2 cellular contexts compared by ENCODE assay signal in genomic region chr10:79158402-79159097, GRCh38.
TF ChIP-seq lines count a peak whose summit lies in the region.

No MANE protein-coding gene starts in this region.

TF ChIP-seq in GM23338, 12 proteins besides CTCF, POLR2A, EP300 and RAD21 (continued from another document):
- TF ChIP-seq REST (IDR thresholded peaks at IDR 0.05; ENCODE audit: unreplicated experiment) (no peak), ZNF331 (CRISPR knock-in tag; IDR thresholded peaks at IDR 0.05; ENCODE audit: low read depth) (no peak), EZH2 (IDR thresholded peaks at IDR 0.05; ENCODE audit: low read depth, unreplicated experiment) (no peak), JUNB (IDR thresholded peaks at IDR 0.05; ENCODE audit: unreplicated experiment) (no peak)
TF ChIP-seq in GM23338: peak in this region for 0.

TF ChIP-seq in K562, 482 proteins besides CTCF, POLR2A, EP300 and RAD21 (continued from another document and continues in another):
- TF ChIP-seq CBFA2T2 (conservative IDR thresholded peaks at IDR 0.05) (peak; percentile 74), DACH1 (IDR thresholded peaks at IDR 0.05; ENCODE audit: partially characterized antibody) (peak; percentile 40), ZNF395 (CRISPR knock-in tag; IDR thresholded peaks at IDR 0.05) (no peak), NELFE (IDR thresholded peaks at IDR 0.05; ENCODE audit: insufficient read depth, insufficient read length) (no peak), KDM4B (IDR thresholded peaks at IDR 0.05; ENCODE audit: borderline replicate concordance in 2 of 2, low read depth in 1 of 2) (no peak), MNT (conservative IDR thresholded peaks at IDR 0.05) (no peak), FOXA3 (CRISPR knock-in tag; conservative IDR thresholded peaks at IDR 0.05 in 1 of 2, IDR thresholded peaks at IDR 0.05 in 1 of 2) (peak in 1 of 2 experiments; percentile 45; a peak in 1 of 4 replicates), MEIS2 (IDR thresholded peaks at IDR 0.05; ENCODE audit: partially characterized antibody) (peak; percentile 24), HDAC1 (IDR thresholded peaks at IDR 0.05) (0 out of 4 replicates have a peak, but pooled peaks of 1 of the 2 experiments have one; percentile 20), USF1 (CRISPR knock-in tag; IDR thresholded peaks at IDR 0.05) (no peak), POLR2AphosphoS5 (IDR thresholded peaks at IDR 0.05; ENCODE audit: control insufficient read depth, insufficient read depth, low read depth, low read length) (peak; percentile 34; the same call in 1 of the 2 replicates), NFE2 (IDR thresholded peaks at IDR 0.05; ENCODE audit: low read depth) (no peak), ZNF766 (CRISPR knock-in tag; conservative IDR thresholded peaks at IDR 0.05) (no peak), ARID1B (IDR thresholded peaks at IDR 0.05) (peak; percentile 39), RB1 (IDR thresholded peaks at IDR 0.05; ENCODE audit: low read depth) (0 out of 2 replicates have a peak, but pooled peaks have one; percentile 9), ZKSCAN3 (CRISPR knock-in tag; IDR thresholded peaks at IDR 0.05) (no peak), CSDE1 (IDR thresholded peaks at IDR 0.05) (no peak), ZNF592 (IDR thresholded peaks at IDR 0.05) (no peak), RUNX1 (IDR thresholded peaks at IDR 0.05; ENCODE audit: low read depth) (no peak), ZNF146 (CRISPR knock-in tag; IDR thresholded peaks at IDR 0.05; ENCODE audit: unreplicated experiment) (no peak), DPF2 (IDR thresholded peaks at IDR 0.05) (no peak), PTBP1 (IDR thresholded peaks at IDR 0.05; ENCODE audit: low read depth, low read length) (no peak), FOS (IDR thresholded peaks at IDR 0.05; ENCODE audit: extremely low read depth, insufficient read length) (no peak), CXXC5 (CRISPR knock-in tag; IDR thresholded peaks at IDR 0.05) (no peak), FIP1L1 (IDR thresholded peaks at IDR 0.05; ENCODE audit: low read depth, low read length, poor library complexity, severe bottlenecking) (no peak), TAL1 (IDR thresholded peaks at IDR 0.05) (peak; percentile 33; the same call in 1 of the 2 replicates), ZBTB49 (CRISPR knock-in tag; IDR thresholded peaks at IDR 0.05; ENCODE audit: borderline replicate concordance) (no peak), TFAP4 (CRISPR knock-in tag; IDR thresholded peaks at IDR 0.05; ENCODE audit: borderline replicate concordance) (peak; percentile 84), CGGBP1 (CRISPR knock-in tag; IDR thresholded peaks at IDR 0.05) (no peak), NR2C2 (CRISPR knock-in tag; IDR thresholded peaks at IDR 0.05) (no peak), NR2C2 (tag; IDR thresholded peaks at IDR 0.05) (no peak), ETV5 (CRISPR knock-in tag; IDR thresholded peaks at IDR 0.05; ENCODE audit: low read depth) (no peak), SREBF2 (CRISPR knock-in tag; IDR thresholded peaks at IDR 0.05) (no peak), SAFB (IDR thresholded peaks at IDR 0.05; ENCODE audit: borderline replicate concordance, low read depth, low read length) (no peak), ARID3B (CRISPR knock-in tag; IDR thresholded peaks at IDR 0.05; ENCODE audit: borderline replicate concordance) (no peak), ARID4B (CRISPR knock-in tag; IDR thresholded peaks at IDR 0.05) (peak; percentile 43; the same call in 1 of the 2 replicates), MTA2 (IDR thresholded peaks at IDR 0.05; ENCODE audit: low read depth) (no peak), TEAD4 (IDR thresholded peaks at IDR 0.05; ENCODE audit: low read length) (0 out of 2 replicates have a peak, but pooled peaks have one; percentile 18), TEAD4 (CRISPR knock-in tag; IDR thresholded peaks at IDR 0.05; ENCODE audit: borderline replicate concordance) (no peak; the same call in 1 of the 2 replicates), NKRF (IDR thresholded peaks at IDR 0.05; ENCODE audit: borderline replicate concordance) (no peak), ERF (CRISPR knock-in tag; IDR thresholded peaks at IDR 0.05) (no peak)
